In the genomic region with DNA sequence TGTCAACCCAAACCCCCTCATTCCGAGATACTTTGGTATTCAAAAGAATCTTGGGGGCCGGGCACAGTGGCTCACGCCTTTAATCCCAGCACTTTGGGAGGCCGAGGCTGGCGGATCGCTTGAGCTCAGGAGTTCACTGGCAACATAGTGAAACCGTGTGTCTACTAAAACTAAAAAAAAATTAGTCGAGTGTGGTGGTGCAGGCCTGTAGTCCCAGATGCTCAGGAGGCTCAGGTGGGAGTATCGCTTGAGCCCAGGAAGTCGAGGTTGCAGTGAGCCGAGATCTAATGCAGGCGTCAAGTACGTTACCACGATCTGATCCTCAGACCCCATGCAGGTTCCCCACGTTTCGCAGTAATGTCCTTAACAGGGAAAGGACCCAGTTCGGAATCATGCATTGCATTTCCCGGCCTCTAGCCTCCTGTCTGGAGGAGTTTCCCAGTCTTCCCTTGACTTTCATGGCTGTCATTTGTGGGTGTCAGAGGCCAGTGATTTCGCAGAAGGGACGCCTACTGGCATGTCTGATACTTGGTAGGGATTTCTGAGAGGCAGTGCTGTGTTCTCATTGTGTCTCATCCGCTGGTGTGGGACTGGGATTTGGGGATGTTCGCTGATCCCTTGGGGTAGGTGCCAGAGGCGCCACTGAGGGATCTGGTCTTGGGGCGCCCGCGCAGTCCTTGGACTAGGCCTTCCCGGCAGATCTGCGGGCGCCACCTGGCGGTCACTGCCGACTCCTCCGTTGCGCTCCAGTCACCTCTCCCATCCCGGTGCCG, we compare ENCODE assay signal across 8 cellular contexts. TPM values are rescaled to one million over a fixed set of nuclear protein-coding genes. Genes with fewer than 3 reads are reported as not detected.
DNase-seq lines count a peak whose midpoint lies in the region; ATAC-seq and TF ChIP-seq lines count a peak whose summit lies in the region.

No MANE protein-coding gene starts in this region.

- H3K4me3 Mint-ChIP-seq in activated CD8-positive, alpha-beta memory T cell treated with anti-CD3 and anti-CD28 coated beads, Interleukin-2, amount 10 ng/mL, durations not matched to agents 7 days and 5 days, result peak overlapping the region; percentile 77
- peak overlapping the region; percentile 74 for H3K4me3 Mint-ChIP-seq in endothelial cell (ENCODE audit: unreplicated experiment)
- peak overlapping the region; percentile 76 for H3K4me3 Mint-ChIP-seq in mesothelial cell of epicardium

- peak overlapping the region; percentile 85 for H3K27ac Mint-ChIP-seq in activated CD8-positive, alpha-beta memory T cell treated with anti-CD3 and anti-CD28 coated beads, Interleukin-2, amount 10 ng/mL, durations not matched to agents 7 days and 5 days
- H3K27ac Mint-ChIP-seq in endothelial cell (ENCODE audit: unreplicated experiment) (no peak overlapping the region), mesothelial cell of epicardium (peak overlapping the region; percentile 94)

- CTCF ChIA-PET in activated CD8-positive, alpha-beta memory T cell treated with anti-CD3 and anti-CD28 coated beads, Interleukin-2, amount 10 ng/mL, durations not matched to agents 7 days and 5 days (lab: Charles Lee), result interaction anchor here (0.6 to 2.3 kb wide), 15 partner anchors 10 to 656 kb away, joined by 3 to 15 read pairs (median 5); partner anchors contain the start of genes BRWD1, HMGN1 and PSMG1

- H3K36me3 Mint-ChIP-seq in activated CD8-positive, alpha-beta memory T cell treated with anti-CD3 and anti-CD28 coated beads, Interleukin-2, amount 10 ng/mL, durations not matched to agents 7 days and 5 days, result peaks cover 12% of the 10 kb centered on the region
- peaks cover 33% of the 10 kb centered on the region for H3K36me3 Mint-ChIP-seq in endothelial cell (ENCODE audit: low read depth, unreplicated experiment)
- H3K36me3 Mint-ChIP-seq in mesothelial cell of epicardium, result peaks cover 16% of the 10 kb centered on the region

- no peaks in the 10 kb centered on the region for H3K9me3 Mint-ChIP-seq in activated CD8-positive, alpha-beta memory T cell treated with anti-CD3 and anti-CD28 coated beads, Interleukin-2, amount 10 ng/mL, durations not matched to agents 7 days and 5 days (ENCODE audit: low read depth)
- H3K9me3 Mint-ChIP-seq in endothelial cell (ENCODE audit: unreplicated experiment) (no peaks in the 10 kb centered on the region), mesothelial cell of epicardium (no peaks in the 10 kb centered on the region)

- ATAC-seq in GM21367 (IDR thresholded peaks at IDR 0.05; ENCODE audit: unreplicated experiment), result peak; percentile 88
- ATAC-seq in activated CD8-positive, alpha-beta memory T cell treated with anti-CD3 and anti-CD28 coated beads, Interleukin-2, amount 10 ng/mL, durations not matched to agents 7 days and 5 days, result peak; percentile 89

- peak; percentile 79 for DNase-seq in COLO829 (ENCODE audit: low spot score)
- peak; percentile 62 for DNase-seq in HS-27A (ENCODE audit: low read depth)
- peak; percentile 76 to 79 for DNase-seq in NOMO-1 (lab: John Stamatoyannopoulos, UW; ENCODE audit: unreplicated experiment in 2 of 2)
- peak; percentile 92 for DNase-seq in activated CD8-positive, alpha-beta memory T cell treated with anti-CD3 and anti-CD28 coated beads, Interleukin-2, amount 10 ng/mL, durations not matched to agents 7 days and 5 days
- DNase-seq in endothelial cell (ENCODE audit: low spot score), result peak; percentile 97
- peak; percentile 85 to 96 for DNase-seq in mesothelial cell of epicardium (ENCODE audit: low spot score in 2 of 2, unreplicated experiment in 2 of 2)
- DNase-seq in stimulated activated CD8-positive, alpha-beta memory T cell treated with anti-CD3 and anti-CD28 coated beads, Interleukin-15, amount 100 ng/mL, for 24 hours (ENCODE audit: low read depth), result peak; percentile 89

- peaks cover 34% of the 10 kb centered on the region for H3K4me1 Mint-ChIP-seq in activated CD8-positive, alpha-beta memory T cell treated with anti-CD3 and anti-CD28 coated beads, Interleukin-2, amount 10 ng/mL, durations not matched to agents 7 days and 5 days
- H3K4me1 Mint-ChIP-seq in endothelial cell (ENCODE audit: unreplicated experiment) (peaks cover 8% of the 10 kb centered on the region), mesothelial cell of epicardium (peaks cover 19% of the 10 kb centered on the region)

- TF ChIP-seq CTCF in endothelial cell (IDR thresholded peaks at IDR 0.05; ENCODE audit: unreplicated experiment) (peak; percentile 90), mesothelial cell of epicardium (IDR thresholded peaks at IDR 0.05; ENCODE audit: unreplicated experiment) (peak; percentile 93)

- H3K27me3 Mint-ChIP-seq in activated CD8-positive, alpha-beta memory T cell treated with anti-CD3 and anti-CD28 coated beads, Interleukin-2, amount 10 ng/mL, durations not matched to agents 7 days and 5 days, result no peaks in the 10 kb centered on the region
- peaks cover 8% of the 10 kb centered on the region for H3K27me3 Mint-ChIP-seq in endothelial cell (ENCODE audit: unreplicated experiment)
- no peaks in the 10 kb centered on the region for H3K27me3 Mint-ChIP-seq in mesothelial cell of epicardium (ENCODE audit: low read depth)

RNA-seq across cellular contexts. Expression of gene HMGN1, which starts 39.3 kb away (rescaled TPM):
- 100 to 1,000 TPM; 385 to 405 TPM for total RNA-seq in activated CD8-positive, alpha-beta memory T cell treated with anti-CD3 and anti-CD28 coated beads, Interleukin-2, amount 10 ng/mL, durations not matched to agents 7 days and 5 days
- 409 TPM for total RNA-seq in endothelial cell (ENCODE audit: unreplicated experiment)
- total RNA-seq in mesothelial cell of epicardium, result 459 to 483 TPM (median 479 TPM) in 3 replicates

RNA-seq across cellular contexts. Expression of gene LCA5L, which starts 57.4 kb away (rescaled TPM):
- total RNA-seq in activated CD8-positive, alpha-beta memory T cell treated with anti-CD3 and anti-CD28 coated beads, Interleukin-2, amount 10 ng/mL, durations not matched to agents 7 days and 5 days, result not detected
- total RNA-seq in endothelial cell (ENCODE audit: unreplicated experiment) (0.59 TPM), mesothelial cell of epicardium (0.86 to 1.6 TPM (median 1.3 TPM) in 3 replicates)

Comparison
In these comparisons a context has a peak if more than half of its experiments do, and no peak if none do; other contexts are left out.
1. Peak in every context shown above with its lines: DNase-seq and ATAC-seq.